8 cellular contexts compared by ENCODE assay signal in the genomic region with DNA sequence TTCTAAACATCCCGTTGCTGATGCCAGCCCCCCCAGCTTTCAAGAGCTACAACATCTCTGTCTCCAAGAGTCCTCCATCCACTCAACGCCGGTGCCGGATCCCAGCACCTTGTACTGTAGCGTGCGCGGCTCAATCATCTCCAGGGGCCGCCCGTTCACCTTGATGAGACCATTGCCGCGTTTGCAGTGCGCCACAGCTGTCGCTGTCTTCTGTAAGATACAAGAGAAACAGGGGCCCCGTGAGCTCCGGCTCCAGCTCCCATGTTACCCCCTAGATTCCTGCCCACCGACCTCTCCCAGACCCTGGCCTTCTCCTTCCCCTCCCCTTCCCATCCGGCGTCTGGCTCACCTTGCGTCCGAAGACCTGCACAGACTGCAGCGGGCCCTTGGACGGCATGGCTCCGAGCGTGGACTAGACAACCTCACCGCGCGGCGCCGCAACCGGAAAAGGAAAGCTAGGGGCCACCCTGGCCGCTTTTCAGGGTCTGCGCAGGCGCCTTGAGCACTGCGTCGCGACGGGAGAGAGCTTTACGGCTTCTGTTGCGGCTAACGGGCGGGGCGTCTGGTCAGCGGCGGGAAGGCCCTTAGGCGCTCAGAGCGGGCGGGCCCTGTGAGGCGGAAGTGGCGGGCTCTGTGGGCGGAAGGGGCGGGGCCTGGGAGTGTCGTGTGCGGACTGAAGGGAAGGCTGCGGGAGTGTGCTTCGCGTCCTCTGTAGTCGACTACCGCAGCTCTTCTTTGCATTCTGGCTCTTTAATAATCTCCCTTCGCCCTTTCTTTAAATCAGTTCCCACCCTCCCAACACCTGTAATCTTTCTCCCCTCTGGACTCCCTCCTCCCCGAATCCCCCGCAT. TPM values are rescaled to one million over a fixed set of nuclear protein-coding genes. Genes with fewer than 3 reads are reported as not detected.
DNase-seq lines count a peak whose midpoint lies in the region; ATAC-seq and TF ChIP-seq lines count a peak whose summit lies in the region.

TSS of gene RPS16 (minus strand) at position 451 of the 851 bp plus-strand sequence. CDS start at position 397, 54 bp downstream.

- H3K4me3 ChIP-seq in adrenal gland, result peak within 1 kb of the TSS; percentile 70 to 95 (median 83)
- peak within 1 kb of the TSS; percentile 60 to 99 (median 90) for H3K4me3 ChIP-seq in heart left ventricle
- H3K4me3 ChIP-seq in upper lobe of left lung, result peak within 1 kb of the TSS; percentile 83 to 98 (median 96)

- TF ChIP-seq CTCF in GM13976 (IDR thresholded peaks at IDR 0.05; ENCODE audit: borderline replicate concordance, control extremely low read depth, extremely low read depth, insufficient read depth, missing control alignments), result no peak
- TF ChIP-seq CTCF in adrenal gland (IDR thresholded peaks at IDR 0.05), result peak in 1 of 6 experiments; percentile 5
- peak in 1 of 12 donors; percentile 18 for TF ChIP-seq CTCF in heart left ventricle (IDR thresholded peaks at IDR 0.05)
- peak in 2 of 6 experiments; percentile 23 to 49 for TF ChIP-seq CTCF in upper lobe of left lung (IDR thresholded peaks at IDR 0.05)

- in situ Hi-C loops in GM13976 (cut with MboI; ENCODE audit: low sequenced_read_pairs, unreplicated experiment), result no loop called here

- WGBS in adrenal gland, 4 donors, result 0% methylated on average over 27 to 61 of the region's 61 CpGs
- WGBS in heart left ventricle, 4 donors, result 0 to 1% (median 0%) methylated on average over 48 to 61 of the region's 61 CpGs
- 0 to 1% methylated on average over 33 to 61 of the region's 61 CpGs for WGBS in upper lobe of left lung, 2 donors

- H3K9me3 ChIP-seq in adrenal gland (replicated peaks in 1 of 3) (no peaks in the 10 kb centered on the region), heart left ventricle (no peaks in the 10 kb centered on the region), upper lobe of left lung (no peaks in the 10 kb centered on the region)

- TF ChIP-seq POLR2A in adrenal gland (IDR thresholded peaks at IDR 0.05), result peak; percentile 88 to 97
- TF ChIP-seq POLR2A in heart left ventricle (IDR thresholded peaks at IDR 0.05), result peak; percentile 70 to 96
- TF ChIP-seq POLR2A in upper lobe of left lung (IDR thresholded peaks at IDR 0.05), result peak; percentile 81 to 98 (median 91)

- H3K27ac ChIP-seq in adrenal gland (peak within 1 kb of the TSS; percentile 35 to 90 (median 80)), heart left ventricle (peak within 1 kb of the TSS; percentile 73 to 93 (median 86)), upper lobe of left lung (peak within 1 kb of the TSS; percentile 88 to 94 (median 92))

- peaks cover 0 to 31% of the 10 kb centered on the region in 2 donors for H3K36me3 ChIP-seq in adrenal gland (replicated peaks in 1 of 2)
- H3K36me3 ChIP-seq in heart left ventricle, result peaks cover 5 to 33% (median 30%) of the 10 kb centered on the region in 9 donors
- H3K36me3 ChIP-seq in upper lobe of left lung, result peaks cover 20 to 34% (median 30%) of the 10 kb centered on the region in 4 donors

- intact Hi-C loops in T-helper 1 cell treated with Interleukin-12 subunit alpha and Interleukin-12 subunit beta and Interleukin-4 antibody, amounts not matched to agents 30 ng/mL and 1 ng/mL, for 36 hours (cut with micrococcal nuclease), result loop anchor here (1.0 to 10.0 kb wide), 5 partner anchors 10 to 1061 kb away; partner anchors contain the start of genes EID2B, MED29, PAF1 and PLEKHG2
- intact Hi-C loops in adrenal gland (cut with DNase I) (loop anchor here in 1 of 2 donors (10.0 kb wide), 1 partner anchor 239 kb away; no protein-coding TSS in a partner anchor), heart left ventricle (cut with DNase I) (loop anchor here in 4 of 10 donors (1.0 to 5.0 kb wide), 5 partner anchors 10 to 47 kb away; partner anchors contain the start of genes PLEKHG2 (in 2 of the 4), SUPT5H (in 1 of the 4) and TIMM50 (in 1 of the 4)), posterior vena cava (cut with DNase I) (loop anchor here in 1 of 2 donors (10.0 kb wide), 1 partner anchor 91 kb away; the partner anchor contains the start of gene SAMD4B)

- no peaks in the 10 kb centered on the region for H3K27me3 ChIP-seq in adrenal gland
- peaks cover 0 to 5% (median 0%) of the 10 kb centered on the region in 9 donors for H3K27me3 ChIP-seq in heart left ventricle
- H3K27me3 ChIP-seq in upper lobe of left lung, result no peaks in the 10 kb centered on the region

- H3K4me1 ChIP-seq in adrenal gland (replicated peaks in 1 of 2) (peaks cover 18 to 22% of the 10 kb centered on the region in 2 donors), heart left ventricle (peaks cover 11 to 40% (median 23%) of the 10 kb centered on the region in 12 donors), upper lobe of left lung (peaks cover 31 to 51% (median 41%) of the 10 kb centered on the region in 4 donors)

- TF ChIP-seq EP300 in upper lobe of left lung (IDR thresholded peaks at IDR 0.05), result peak in 1 of 4 donors; percentile 79

- ATAC-seq in HG02870 (IDR thresholded peaks at IDR 0.05; ENCODE audit: unreplicated experiment) (peak; percentile 67), heart left ventricle (peak; percentile 97 to 99 (median 99)), upper lobe of left lung (ENCODE audit: low FRiP score in 2 of 2) (peak; percentile 98)

- peak; percentile 97 for DNase-seq in GM13976 (ENCODE audit: low spot score)
- DNase-seq in NCI-H1694 (lab: John Stamatoyannopoulos, UW), result peak; percentile 97
- DNase-seq in adrenal gland, result peak; percentile 98 to 99 (median 99)
- peak; percentile 99 for DNase-seq in heart left ventricle
- DNase-seq in posterior vena cava (ENCODE audit: low spot score), result peak; percentile 100
- DNase-seq in upper lobe of left lung, result peak; percentile 99

RNA-seq across cellular contexts. Expression of gene RPS16, which starts in this region (rescaled TPM):
- 1,962 and 2,021 TPM in 2 replicates for total RNA-seq in T-helper 1 cell treated with Interleukin-12 subunit alpha and Interleukin-12 subunit beta and Interleukin-4 antibody, amounts not matched to agents 30 ng/mL and 1 ng/mL, for 36 hours
- total RNA-seq in adrenal gland (1,000 to 10,000 TPM in 6 of 8 donors, 100 to 1,000 TPM in 2; 848 to 1,939 (median 1,279) TPM), heart left ventricle (1,000 to 10,000 TPM in 7 of 9 donors, 100 to 1,000 TPM in 2; 617 to 1,566 (median 1,374) TPM), posterior vena cava (1,000 to 10,000 TPM; 1,159 to 1,295 TPM), upper lobe of left lung (1,000 to 10,000 TPM in 4 of 6 donors, 100 to 1,000 TPM in 2; 634 to 2,303 (median 1,625) TPM)
- polyA plus RNA-seq in adrenal gland (1,000 to 10,000 TPM; 1,071 to 2,033 (median 1,152) TPM), heart left ventricle (1,000 to 10,000 TPM; 1,266 to 2,656 TPM)

Comparison
In these comparisons a context has a peak if more than half of its experiments do, and no peak if none do; other contexts are left out.
1. Peak in every context shown above with its lines: DNase-seq, ATAC-seq, H3K4me3 ChIP-seq and H3K27ac ChIP-seq.